Comparison of ENCODE assay signal across 29 cellular contexts in genomic region chr10:59560990-59561389, GRCh38.
"Had no signal": no experiment of that assay in that cellular context is flagged by ENCODE, and none has a peak within 500 bp of the region (broad histone marks: within the 10 kb centered on the region; RNA-seq: fewer than 3 reads in every experiment).

No MANE protein-coding gene starts in this region.

- H3K9me3 ChIP-seq: breast epithelium had no signal

- H3K27ac ChIP-seq: breast epithelium, KMS-11, SK-N-MC had no signal

- H3K4me1 Mint-ChIP-seq: activated naive CD8-positive, alpha-beta T cell treated with anti-CD3 and anti-CD28 coated beads, Interleukin-2, amount 10 ng/mL, durations not matched to agents 7 days and 5 days; central memory CD8-positive, alpha-beta T cell had no signal

- H3K9ac ChIP-seq: KMS-11 had no signal

- DNase-seq: activated CD4-positive, alpha-beta T cell treated with anti-CD3 and anti-CD28 coated beads for 4 hours; activated CD8-positive, alpha-beta memory T cell treated with anti-CD3 and anti-CD28 coated beads, Interleukin-2, amount 50 U/mL, for 4 hours; activated CD8-positive, alpha-beta T cell treated with anti-CD3 and anti-CD28 coated beads for 36 hours; activated naive CD4-positive, alpha-beta T cell treated with anti-CD3 and anti-CD28 coated beads, Interleukin-2, amount 50 U/mL, for 16 hours; activated naive CD8-positive, alpha-beta T cell treated with anti-CD3 and anti-CD28 coated beads, Interleukin-2, amount 10 ng/mL, durations not matched to agents 7 days and 5 days; activated T-cell treated with anti-CD3 and anti-CD28 coated beads, Interleukin-2, amount 50 U/mL, for 72 hours; aorta; MV-4-11; NCI-H1092 treated with DMSO at 0.1 percent for 48 hours; NCI-H1417 treated with DMSO at 0.1 percent for 48 hours; NCI-H1694; NCI-H2029; NCI-H2107; NCI-H2171 treated with DMSO at 0.1 percent for 48 hours; NCI-H345; NCI-H510A; NCI-H526 treated with DMSO at 0.1 percent for 48 hours; NCI-H82; NK-92 treated with Interleukin-12 subunit alpha and Interleukin-12 subunit beta, amount 100 ng/mL, for 24 hours; OCI-M1; RPMI8226 had no signal

- H3K27me3 ChIP-seq: breast epithelium had no signal

- H3K4me3 ChIP-seq: breast epithelium, SK-N-MC had no signal

- H3K27me3 Mint-ChIP-seq: activated CD8-positive, alpha-beta T cell treated with anti-CD3 and anti-CD28 coated beads for 36 hours; activated naive CD8-positive, alpha-beta T cell treated with anti-CD3 and anti-CD28 coated beads, Interleukin-2, amount 10 ng/mL, durations not matched to agents 7 days and 5 days; central memory CD8-positive, alpha-beta T cell had no signal

- H3K4me3 Mint-ChIP-seq: activated CD8-positive, alpha-beta T cell treated with anti-CD3 and anti-CD28 coated beads for 36 hours; activated naive CD8-positive, alpha-beta T cell treated with anti-CD3 and anti-CD28 coated beads, Interleukin-2, amount 10 ng/mL, durations not matched to agents 7 days and 5 days; activated T-cell treated with anti-CD3 and anti-CD28 coated beads, Interleukin-2, amount 50 U/mL, for 72 hours; central memory CD8-positive, alpha-beta T cell; T-helper 2 cell treated with Interferon-gamma antibody and Interleukin-4, amounts not matched to agents 5 μg/mL and 100 μg/mL, for 36 hours had no signal

- H3K27ac Mint-ChIP-seq: activated CD8-positive, alpha-beta T cell treated with anti-CD3 and anti-CD28 coated beads for 36 hours; activated naive CD8-positive, alpha-beta T cell treated with anti-CD3 and anti-CD28 coated beads, Interleukin-2, amount 10 ng/mL, durations not matched to agents 7 days and 5 days; activated T-cell treated with anti-CD3 and anti-CD28 coated beads, Interleukin-2, amount 50 U/mL, for 72 hours; T-helper 2 cell treated with Interferon-gamma antibody and Interleukin-4, amounts not matched to agents 5 μg/mL and 100 μg/mL, for 36 hours had no signal

- H3K4me2 ChIP-seq: KMS-11 had no signal

- H3K9me3 Mint-ChIP-seq: activated CD8-positive, alpha-beta T cell treated with anti-CD3 and anti-CD28 coated beads for 36 hours; activated naive CD8-positive, alpha-beta T cell treated with anti-CD3 and anti-CD28 coated beads, Interleukin-2, amount 10 ng/mL, durations not matched to agents 7 days and 5 days; activated T-cell treated with anti-CD3 and anti-CD28 coated beads, Interleukin-2, amount 50 U/mL, for 72 hours; central memory CD8-positive, alpha-beta T cell; T-helper 2 cell treated with Interferon-gamma antibody and Interleukin-4, amounts not matched to agents 5 μg/mL and 100 μg/mL, for 36 hours had no signal

- H3K4me1 ChIP-seq: breast epithelium had no signal

- H3K36me3 ChIP-seq: breast epithelium had no signal

- ATAC-seq: activated CD4-positive, CD25-positive, alpha-beta regulatory T cell treated with anti-CD3 and anti-CD28 coated beads, Interleukin-2, amount 50 U/mL, for 24 hours; activated CD8-positive, alpha-beta T cell treated with anti-CD3 and anti-CD28 coated beads for 36 hours; activated T-cell treated with anti-CD3 and anti-CD28 coated beads, Interleukin-2, amount 50 U/mL, for 72 hours; Panc1; Right ventricle myocardium inferior had no signal

- H3K36me3 Mint-ChIP-seq: activated naive CD8-positive, alpha-beta T cell treated with anti-CD3 and anti-CD28 coated beads, Interleukin-2, amount 10 ng/mL, durations not matched to agents 7 days and 5 days had no signal
